7 cellular contexts compared by ENCODE assay signal in the genomic region with DNA sequence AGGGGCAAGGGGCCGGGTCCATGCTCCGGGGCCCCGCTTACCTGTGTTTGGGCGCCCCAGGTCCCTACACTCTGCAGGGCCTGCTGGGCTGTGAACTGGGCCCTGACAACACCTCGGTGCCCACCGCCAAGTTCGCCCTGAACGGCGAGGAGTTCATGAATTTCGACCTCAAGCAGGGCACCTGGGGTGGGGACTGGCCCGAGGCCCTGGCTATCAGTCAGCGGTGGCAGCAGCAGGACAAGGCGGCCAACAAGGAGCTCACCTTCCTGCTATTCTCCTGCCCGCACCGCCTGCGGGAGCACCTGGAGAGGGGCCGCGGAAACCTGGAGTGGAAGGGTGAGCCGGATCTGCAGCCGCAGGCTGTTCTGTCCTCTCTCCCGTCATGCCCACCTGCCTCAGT. TPM values are rescaled to one million over a fixed set of nuclear protein-coding genes. Genes with fewer than 3 reads are reported as not detected.
A peak's percentile ranks its signal among the peaks of the same experiment; 100 is the strongest.
DNase-seq lines count a peak whose midpoint lies in the region; ATAC-seq and TF ChIP-seq lines count a peak whose summit lies in the region.
"Had no signal": no experiment of that assay in that cellular context is flagged by ENCODE, and none has a peak within 500 bp of the region (broad histone marks: within the 10 kb centered on the region; RNA-seq: fewer than 3 reads in every experiment).

No MANE protein-coding gene starts in this region.

- no peaks in the 10 kb centered on the region for H3K9me3 Mint-ChIP-seq in WTC11

- H3K4me3 ChIP-seq in mucosa of rectum (ENCODE audit: low read length in 2 of 2): peak overlapping the region; percentile 73 to 78

- TF ChIP-seq CTCF in WTC11 (IDR thresholded peaks at IDR 0.05): no peak

- no peaks in the 10 kb centered on the region for H3K27me3 ChIP-seq in mucosa of rectum (ENCODE audit: control insufficient read depth in 2 of 2, insufficient read depth in 2 of 2, low read length in 2 of 2)

- H3K4me3 Mint-ChIP-seq in WTC11: peak overlapping the region; percentile 79

- H3K9ac ChIP-seq in mucosa of rectum (ENCODE audit: low read depth in 1 of 2, low read length in 2 of 2): peak overlapping the region; percentile 65 to 74

- H3K4me1 Mint-ChIP-seq in WTC11: peaks cover 28% of the 10 kb centered on the region

- H3K36me3 Mint-ChIP-seq in WTC11: peaks cover 8% of the 10 kb centered on the region
- H3K36me3 Mint-ChIP-seq: activated CD8-positive, alpha-beta memory T cell treated with anti-CD3 and anti-CD28 coated beads, Interleukin-2, amount 10 ng/mL, durations not matched to agents 7 days and 5 days had no signal

- peak overlapping the region; percentile 90 to 94 for H3K27ac ChIP-seq in mucosa of rectum (ENCODE audit: low read depth in 2 of 2, low read length in 2 of 2)

- H3K36me3 ChIP-seq in mucosa of rectum (ENCODE audit: control insufficient read depth in 2 of 2, insufficient read depth in 2 of 2, low read length in 2 of 2): peaks cover 3 to 4% of the 10 kb centered on the region in 2 donors

- peaks cover 16 to 32% of the 10 kb centered on the region in 2 donors for H3K4me1 ChIP-seq in mucosa of rectum (ENCODE audit: control insufficient read depth in 2 of 2, insufficient read depth in 2 of 2, low read length in 2 of 2)

- ATAC-seq in WTC11: no peak
- no peak for ATAC-seq in GM21576 (IDR thresholded peaks at IDR 0.05; ENCODE audit: unreplicated experiment)

- POLR2A ChIA-PET in WTC11 (lab: Charles Lee): interaction anchor here (0.5 to 1.7 kb wide), 4 partner anchors 11 to 161 kb away, joined by 3 to 4 read pairs (median 4); partner anchors contain the start of gene RCN3

- H3K27me3 Mint-ChIP-seq in WTC11 (ENCODE audit: low read depth): no peaks in the 10 kb centered on the region
- H3K27me3 Mint-ChIP-seq: activated CD8-positive, alpha-beta memory T cell treated with anti-CD3 and anti-CD28 coated beads, Interleukin-2, amount 10 ng/mL, durations not matched to agents 7 days and 5 days had no signal

- no peak overlapping the region for H3K27ac Mint-ChIP-seq in WTC11

- CTCF ChIA-PET in WTC11 (lab: Charles Lee): interaction anchor here (0.6 to 3.3 kb wide), 6 partner anchors 11 to 169 kb away, joined by 4 to 40 read pairs (median 6); no protein-coding TSS in a partner anchor

- H3K9me3 ChIP-seq in mucosa of rectum (ENCODE audit: control insufficient read depth in 2 of 2, low read length in 2 of 2): no peaks in the 10 kb centered on the region

- DNase-seq in DMS79 treated with DMSO at 0.1 percent for 48 hours (lab: John Stamatoyannopoulos, UW) (peak; percentile 24), WTC11 (ENCODE audit: low spot score) (peak; percentile 44), ACHN (no peak)
- DNase-seq in effector CD8-positive, alpha-beta T cell (lab: John Stamatoyannopoulos, UW): no peak
- DNase-seq: activated CD8-positive, alpha-beta memory T cell treated with anti-CD3 and anti-CD28 coated beads, Interleukin-2, amount 10 ng/mL, durations not matched to agents 7 days and 5 days had no signal

- in situ Hi-C loops in ACHN (cut with HindIII; ENCODE audit: low pct_ligation_motif_present, low pct_unique_long_range_greater_than_20kb, low sequenced_read_pairs): no loop called here

TF ChIP-seq in WTC11, 78 proteins besides CTCF, POLR2A, EP300 and RAD21:
- TF ChIP-seq PRDM15 (CRISPR knock-in tag; IDR thresholded peaks at IDR 0.05): peak; percentile 92
- no peak for TF ChIP-seq CREM (CRISPR knock-in tag; IDR thresholded peaks at IDR 0.05)

RNA-seq across cellular contexts. Expression of gene FCGRT, which starts 1.7 kb away (rescaled TPM):
- total RNA-seq in WTC11 (2021): 53.8 to 69.9 TPM (median 61.2 TPM) in 3 replicates

RNA-seq across cellular contexts. Expression of gene RCN3, which starts 13.7 kb away (rescaled TPM):
- total RNA-seq in WTC11 (2021): 14.3 to 20.6 TPM (median 20.3 TPM) in 3 replicates

RNA-seq across cellular contexts. Expression of gene RPS11, which starts 17.9 kb away (rescaled TPM):
- 2,299 to 2,683 TPM (median 2,679 TPM) in 3 replicates for total RNA-seq in WTC11 (2021)

RNA-seq across cellular contexts. Expression of gene RPL13A, which starts 26.7 kb away (rescaled TPM):
- total RNA-seq in WTC11 (2021): 3,861 to 4,362 TPM (median 4,362 TPM) in 3 replicates

RNA-seq across cellular contexts. Expression of gene FLT3LG, which starts 40.1 kb away (rescaled TPM):
- total RNA-seq in WTC11 (2021): 2.9 to 5.3 TPM (median 3.6 TPM) in 3 replicates

Comparison
In these comparisons a context has a peak if more than half of its experiments do, and no peak if none do; other contexts are left out.
1. DNase-seq: peak in DMS79 treated with DMSO at 0.1 percent for 48 hours (single experiment) and WTC11 (single experiment); none in effector CD8-positive, alpha-beta T cell (single experiment) and ACHN (single experiment).